In the genomic region with DNA sequence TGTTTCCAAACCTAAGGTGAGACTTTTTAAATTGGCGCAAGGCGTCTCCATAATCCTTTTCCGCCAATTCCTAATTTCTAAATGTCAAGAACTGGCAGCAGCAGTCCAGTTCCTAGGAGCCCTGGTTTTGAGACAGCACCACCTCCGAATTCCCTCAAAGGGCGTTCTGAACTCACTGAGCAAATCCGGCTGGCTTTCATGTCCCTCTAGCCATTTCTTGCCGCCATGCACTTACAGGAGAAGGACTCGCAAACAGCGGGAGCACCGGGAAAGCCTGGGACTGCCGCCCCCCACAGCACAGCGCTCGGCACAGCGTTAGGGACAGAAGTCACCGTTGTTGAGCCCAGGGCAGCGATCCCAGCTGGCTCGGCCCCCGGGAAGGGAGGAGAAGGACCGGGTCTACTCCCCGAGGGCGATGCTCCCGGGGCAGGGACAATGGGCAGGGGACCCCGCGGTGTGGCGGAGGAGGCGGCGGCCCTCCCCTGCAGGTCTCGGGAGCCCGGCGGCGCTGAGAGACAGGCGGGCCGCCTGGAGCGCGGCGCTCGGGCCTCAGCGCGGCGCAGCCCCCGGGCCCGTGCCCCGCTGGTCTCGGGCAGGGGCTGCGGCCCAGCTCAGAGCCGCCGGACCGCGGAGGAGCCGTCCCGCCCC, we compare ENCODE assay signal across 8 cellular contexts. TPM values are rescaled to one million over a fixed set of nuclear protein-coding genes. Genes with fewer than 3 reads are reported as not detected.
DNase-seq lines count a peak whose midpoint lies in the region; ATAC-seq and TF ChIP-seq lines count a peak whose summit lies in the region.

No MANE protein-coding gene starts in this region.

- no peaks in the 10 kb centered on the region for H3K27me3 Mint-ChIP-seq in T-helper 2 cell treated with Interferon-gamma antibody and Interleukin-4, amounts not matched to agents 5 μg/mL and 100 μg/mL, for 36 hours (ENCODE audit: low read depth)
- H3K27me3 Mint-ChIP-seq in chondrocyte (ENCODE audit: low read depth) = no peaks in the 10 kb centered on the region

- peak overlapping the region; percentile 93 for H3K4me3 Mint-ChIP-seq in T-helper 2 cell treated with Interferon-gamma antibody and Interleukin-4, amounts not matched to agents 5 μg/mL and 100 μg/mL, for 36 hours
- peak overlapping the region; percentile 89 for H3K4me3 Mint-ChIP-seq in chondrocyte (ENCODE audit: unreplicated experiment)

- H3K4me3 ChIP-seq in KMS-11 (IDR thresholded peaks at IDR 0.05; ENCODE audit: insufficient read depth, low read depth, low read length) (no peak overlapping the region), skin epidermis (peak overlapping the region; percentile 77 to 94 (median 78))

- in situ Hi-C loops in GM13976 (cut with MboI; ENCODE audit: low sequenced_read_pairs, unreplicated experiment) = no loop called here

- no peaks in the 10 kb centered on the region for H3K36me3 ChIP-seq in KMS-11 (ENCODE audit: insufficient read depth)

- peak overlapping the region; percentile 94 for H3K4me2 ChIP-seq in KMS-11

- H3K27me3 ChIP-seq in KMS-11 (ENCODE audit: insufficient read depth, low read depth) = peaks cover 35% of the 10 kb centered on the region

- H3K4me1 Mint-ChIP-seq in T-helper 2 cell treated with Interferon-gamma antibody and Interleukin-4, amounts not matched to agents 5 μg/mL and 100 μg/mL, for 36 hours (ENCODE audit: low read depth) = peaks cover 61% of the 10 kb centered on the region
- H3K4me1 Mint-ChIP-seq in chondrocyte (ENCODE audit: low read depth) = peaks cover 51% of the 10 kb centered on the region

- TF ChIP-seq CTCF in KMS-11 (conservative IDR thresholded peaks at IDR 0.05; ENCODE audit: low read depth, low read length) (no peak), chondrocyte (IDR thresholded peaks at IDR 0.05) (peak; percentile 39), GM13976 (IDR thresholded peaks at IDR 0.05; ENCODE audit: borderline replicate concordance, control extremely low read depth, extremely low read depth, insufficient read depth, missing control alignments) (no peak)

- no peaks in the 10 kb centered on the region for H3K9me3 Mint-ChIP-seq in T-helper 2 cell treated with Interferon-gamma antibody and Interleukin-4, amounts not matched to agents 5 μg/mL and 100 μg/mL, for 36 hours
- H3K9me3 Mint-ChIP-seq in chondrocyte (ENCODE audit: low read depth) = no peaks in the 10 kb centered on the region

- H3K27ac Mint-ChIP-seq in T-helper 2 cell treated with Interferon-gamma antibody and Interleukin-4, amounts not matched to agents 5 μg/mL and 100 μg/mL, for 36 hours = peak overlapping the region; percentile 75
- peak overlapping the region; percentile 95 for H3K27ac Mint-ChIP-seq in chondrocyte (ENCODE audit: unreplicated experiment)

- H3K79me2 ChIP-seq in KMS-11 (ENCODE audit: insufficient read depth, low read depth) = peaks cover 13% of the 10 kb centered on the region; the same call in 1 of the 2 replicates

- H2AFZ ChIP-seq in KMS-11 (ENCODE audit: low read depth) = peak overlapping the region; percentile 87

- DNase-seq in DMS153 treated with DMSO at 0.1 percent for 48 hours (lab: John Stamatoyannopoulos, UW; ENCODE audit: unreplicated experiment) (peak; percentile 5), chondrocyte (ENCODE audit: low spot score) (peak; percentile 92), kidney glomerular epithelial cell (lab: John Stamatoyannopoulos, UW) (peak; percentile 12), GM13976 (ENCODE audit: low spot score) (no peak)
- DNase-seq in T-helper 2 cell treated with Interferon-gamma antibody and Interleukin-4, amounts not matched to agents 5 μg/mL and 100 μg/mL, for 36 hours (ENCODE audit: low spot score) = no peak

- H3K36me3 Mint-ChIP-seq in T-helper 2 cell treated with Interferon-gamma antibody and Interleukin-4, amounts not matched to agents 5 μg/mL and 100 μg/mL, for 36 hours (ENCODE audit: low read depth) = peaks cover 33% of the 10 kb centered on the region
- peaks cover 4% of the 10 kb centered on the region for H3K36me3 Mint-ChIP-seq in chondrocyte (ENCODE audit: low read depth)

- peak overlapping the region; percentile 60; the same call in 1 of the 2 replicates for H3K9ac ChIP-seq in KMS-11

- H3K4me1 ChIP-seq in KMS-11 (ENCODE audit: low read depth, poor library complexity, severe bottlenecking) = peaks cover 42% of the 10 kb centered on the region

- ATAC-seq in GM21529 (IDR thresholded peaks at IDR 0.05; ENCODE audit: unreplicated experiment) = peak; percentile 12

- no peaks in the 10 kb centered on the region for H4K20me1 ChIP-seq in KMS-11 (ENCODE audit: insufficient read depth)

- peak overlapping the region; percentile 60 for H3K27ac ChIP-seq in KMS-11
- peak overlapping the region; percentile 80 to 98 (median 93) for H3K27ac ChIP-seq in skin epidermis

RNA-seq across cellular contexts. Expression of gene ARHGAP17, which starts 0.5 kb away (rescaled TPM):
- total RNA-seq in chondrocyte = 74.7 to 85.4 TPM (median 75.2 TPM) in 3 replicates

Comparison
In these comparisons a context has a peak if more than half of its experiments do, and no peak if none do; other contexts are left out.
1. DNase-seq: peak in DMS153 treated with DMSO at 0.1 percent for 48 hours (single experiment), chondrocyte (single experiment) and kidney glomerular epithelial cell (single experiment); none in T-helper 2 cell treated with Interferon-gamma antibody and Interleukin-4, amounts not matched to agents 5 μg/mL and 100 μg/mL, for 36 hours (single experiment) and GM13976 (single experiment).